In genomic region chr1:44436401-44437394, GRCh38 we compare ENCODE assay signal across 22 cellular contexts. TPM values are rescaled to one million over a fixed set of nuclear protein-coding genes. Genes with fewer than 3 reads are reported as not detected.
A peak's percentile ranks its signal among the peaks of the same experiment; 100 is the strongest.
DNase-seq lines count a peak whose midpoint lies in the region; ATAC-seq, FAIRE-seq and TF ChIP-seq lines count a peak whose summit lies in the region.
"Had no signal": no experiment of that assay in that cellular context is flagged by ENCODE, and none has a peak within 500 bp of the region (broad histone marks: within the 10 kb centered on the region; RNA-seq: fewer than 3 reads in every experiment).

No MANE protein-coding gene starts in this region.

- no peak for FAIRE-seq in kidney (lab: Jason Lieb, UNC)
- FAIRE-seq: GM12892 had no signal

- ATAC-seq in HG02763 (IDR thresholded peaks at IDR 0.05; ENCODE audit: unreplicated experiment), result no peak
- ATAC-seq: HCT116; stimulated activated naive CD8-positive, alpha-beta T cell treated with anti-CD3 and anti-CD28 coated beads, Interleukin-15, Interleukin-2, amounts not matched to agents 100 U/mL and 50 U/mL, for 24 hours had no signal

- H3K36me3 ChIP-seq in kidney (ENCODE audit: control insufficient read depth in 1 of 2, insufficient read depth in 2 of 2, low read length in 2 of 2), result no peaks in the 10 kb centered on the region
- H3K36me3 ChIP-seq: uterus had no signal

- H3K27ac Mint-ChIP-seq in glutamatergic neuron (ENCODE audit: unreplicated experiment), result peak overlapping the region; percentile 11
- H3K27ac Mint-ChIP-seq: activated naive CD8-positive, alpha-beta T cell had no signal

- H3K27ac ChIP-seq in kidney (ENCODE audit: low read depth in 2 of 2, low read length in 2 of 2), result no peak overlapping the region
- H3K27ac ChIP-seq: RWPE1, uterus had no signal

- no peak for TF ChIP-seq CTCF in glutamatergic neuron (IDR thresholded peaks at IDR 0.05; ENCODE audit: partially characterized antibody, unreplicated experiment)
- TF ChIP-seq CTCF in kidney (IDR thresholded peaks at IDR 0.05; ENCODE audit: borderline replicate concordance, extremely low read depth, insufficient read depth), result no peak

- no peak overlapping the region for H3K4me3 ChIP-seq in kidney (ENCODE audit: low read length in 2 of 2)
- H3K4me3 ChIP-seq: uterus had no signal

- H3K9me3 Mint-ChIP-seq in glutamatergic neuron (ENCODE audit: unreplicated experiment), result peaks cover 2% of the 10 kb centered on the region
- H3K9me3 Mint-ChIP-seq: central memory CD8-positive, alpha-beta T cell had no signal

- peak overlapping the region; percentile 23 for H3K4me3 Mint-ChIP-seq in glutamatergic neuron (ENCODE audit: unreplicated experiment)
- H3K4me3 Mint-ChIP-seq: activated naive CD8-positive, alpha-beta T cell; central memory CD8-positive, alpha-beta T cell had no signal

- H3K27me3 Mint-ChIP-seq in glutamatergic neuron (ENCODE audit: unreplicated experiment), result no peaks in the 10 kb centered on the region
- H3K27me3 Mint-ChIP-seq: central memory CD8-positive, alpha-beta T cell had no signal

- intact Hi-C loops in kidney (cut with DNase I), result no loop called here

- no peaks in the 10 kb centered on the region for H3K9me3 ChIP-seq in kidney (ENCODE audit: control insufficient read depth in 1 of 2, low read length in 2 of 2)
- H3K9me3 ChIP-seq: uterus had no signal

- no peaks in the 10 kb centered on the region for H3K36me3 Mint-ChIP-seq in glutamatergic neuron (ENCODE audit: unreplicated experiment)
- H3K36me3 Mint-ChIP-seq: activated naive CD8-positive, alpha-beta T cell had no signal

- DNase-seq in DMS79 treated with DMSO at 0.1 percent for 48 hours (lab: John Stamatoyannopoulos, UW) (peak; percentile 82), NCI-H2029 treated with DMSO at 0.1 percent for 48 hours (lab: John Stamatoyannopoulos, UW) (peak; percentile 74), glutamatergic neuron (no peak), retina (peak; percentile 38), kidney (no peak), cerebellum (ENCODE audit: low spot score) (no peak)
- DNase-seq: activated CD4-positive, alpha-beta T cell treated with anti-CD3 and anti-CD28 coated beads for 48 hours; activated T-cell treated with anti-CD3 and anti-CD28 coated beads for 4 hours; foreskin melanocyte; KG1; mesenchymal stem cell; NCI-H1436 treated with DMSO at 0.1 percent for 48 hours; NCI-H748 treated with DMSO at 0.1 percent for 48 hours; stimulated activated naive CD8-positive, alpha-beta T cell treated with anti-CD3 and anti-CD28 coated beads, Interleukin-15, Interleukin-2, amounts not matched to agents 100 U/mL and 50 U/mL, for 24 hours; T-helper 2 cell; uterus had no signal

- H3K4me1 ChIP-seq in kidney (ENCODE audit: control insufficient read depth in 1 of 2, insufficient read depth in 1 of 2, low read depth in 1 of 2, low read length in 2 of 2), result peaks cover 0 to 4% of the 10 kb centered on the region in 2 donors
- H3K4me1 ChIP-seq: uterus had no signal

- H3K4me1 Mint-ChIP-seq in glutamatergic neuron (ENCODE audit: low read depth, unreplicated experiment), result peaks cover 16% of the 10 kb centered on the region
- H3K4me1 Mint-ChIP-seq: central memory CD8-positive, alpha-beta T cell had no signal

- H3K9ac ChIP-seq in kidney (ENCODE audit: low read length in 2 of 2), result no peak overlapping the region

RNA-seq across cellular contexts. Expression of gene RNF220, which starts 31.6 kb away (rescaled TPM):
- total RNA-seq in glutamatergic neuron (ENCODE audit: unreplicated experiment) (99.4 TPM), kidney (66.9 TPM), cerebellum (37.9 TPM)
- 69.0 TPM for polyA plus RNA-seq in kidney (ENCODE audit: insufficient read depth, low read depth, low replicate concordance)

Comparison
In these comparisons a context has a peak if more than half of its experiments do, and no peak if none do; other contexts are left out.
1. DNase-seq: peak in DMS79 treated with DMSO at 0.1 percent for 48 hours (single experiment), NCI-H2029 treated with DMSO at 0.1 percent for 48 hours (single experiment) and retina (single experiment); none in glutamatergic neuron (single experiment), kidney (single experiment) and cerebellum (single experiment).